Comparison of ENCODE assay signal across 19 cellular contexts in the genomic region with DNA sequence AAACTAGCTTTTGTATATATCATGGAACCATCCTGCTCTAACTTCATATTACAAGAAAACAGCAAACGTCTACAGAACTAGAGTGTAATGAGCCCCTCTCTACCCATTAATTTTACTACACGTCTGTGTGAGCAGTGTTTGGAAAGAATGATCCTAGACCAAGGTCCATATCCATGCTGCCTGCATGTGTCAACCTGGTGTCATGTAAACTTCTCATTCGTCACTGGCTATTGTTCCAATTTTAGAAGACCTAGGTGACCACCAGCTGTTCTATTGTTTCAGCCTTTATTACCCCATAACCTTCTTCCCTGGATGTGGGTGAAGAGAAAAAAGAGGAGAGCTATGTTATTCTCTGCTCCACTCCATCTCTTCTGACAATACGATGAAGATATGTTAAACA.
DNase-seq lines count a peak whose midpoint lies in the region; ATAC-seq, FAIRE-seq and TF ChIP-seq lines count a peak whose summit lies in the region.
"Had no signal": no experiment of that assay in that cellular context is flagged by ENCODE, and none has a peak within 500 bp of the region (broad histone marks: within the 10 kb centered on the region; RNA-seq: fewer than 3 reads in every experiment).

No MANE protein-coding gene starts in this region.

- peak overlapping the region; percentile 55 for H3K27ac Mint-ChIP-seq in activated T-helper 2 cell treated with anti-CD3 and anti-CD28 coated beads, Interferon-gamma antibody, Interleukin-2, Interleukin-4, amounts not matched to agents 10 μg/mL and 5 μg/mL and 100 μg/mL, durations not matched to agents 14 hours and 24 hours and 36 hours

- H3K4me3 Mint-ChIP-seq in activated T-helper 2 cell treated with anti-CD3 and anti-CD28 coated beads, Interferon-gamma antibody, Interleukin-2, Interleukin-4, amounts not matched to agents 10 μg/mL and 5 μg/mL and 100 μg/mL, durations not matched to agents 14 hours and 24 hours and 36 hours (ENCODE audit: low read depth) = peak overlapping the region; percentile 30

- H3K36me3 Mint-ChIP-seq in activated T-helper 2 cell treated with anti-CD3 and anti-CD28 coated beads, Interferon-gamma antibody, Interleukin-2, Interleukin-4, amounts not matched to agents 10 μg/mL and 5 μg/mL and 100 μg/mL, durations not matched to agents 14 hours and 24 hours and 36 hours (ENCODE audit: low read depth) = peaks cover 65% of the 10 kb centered on the region

- H3K9me3 ChIP-seq in cardiac muscle cell (ENCODE audit: low read depth) (no peaks in the 10 kb centered on the region), HepG2 (ENCODE audit: low read length) (no peaks in the 10 kb centered on the region), vagina (no peaks in the 10 kb centered on the region)

- POLR2A ChIA-PET in HepG2 (lab: Yijun Ruan, JAX) = interaction anchor here (0.6 kb wide), 1 partner anchor 17 kb away, joined by 5 read pairs; no protein-coding TSS in a partner anchor

- H3K9ac ChIP-seq in HepG2 (ENCODE audit: insufficient read depth, low read depth, low read length) = no peak overlapping the region

- no peaks in the 10 kb centered on the region for H3K27me3 Mint-ChIP-seq in activated T-helper 2 cell treated with anti-CD3 and anti-CD28 coated beads, Interferon-gamma antibody, Interleukin-2, Interleukin-4, amounts not matched to agents 10 μg/mL and 5 μg/mL and 100 μg/mL, durations not matched to agents 14 hours and 24 hours and 36 hours (ENCODE audit: low read depth)

- H4K20me1 ChIP-seq in HepG2 (ENCODE audit: insufficient read depth, low read length) = no peaks in the 10 kb centered on the region

- no peak overlapping the region for H2AFZ ChIP-seq in HepG2 (ENCODE audit: low read length)

- TF ChIP-seq RAD21 in HepG2 (CRISPR knock-in tag; IDR thresholded peaks at IDR 0.05) = no peak

- TF ChIP-seq POLR2A in HepG2 (IDR thresholded peaks at IDR 0.05; ENCODE audit: insufficient read depth in 1 of 2, low read depth in 2 of 2, low read length in 2 of 2) (no peak), vagina (IDR thresholded peaks at IDR 0.05) (no peak)

- H3K4me1 ChIP-seq in cardiac muscle cell (ENCODE audit: low read depth) (peaks cover 6% of the 10 kb centered on the region), HepG2 (ENCODE audit: insufficient read depth, low read length) (peaks cover 28% of the 10 kb centered on the region), vagina (no peaks in the 10 kb centered on the region)

- no TSS peak for BruUV-seq in HepG2 (replicated peaks; lab: Mats Ljungman, UMichigan)

- H3K79me2 ChIP-seq in HepG2 (ENCODE audit: insufficient read depth, low read length) = no peaks in the 10 kb centered on the region

- CTCF ChIA-PET in HepG2 (lab: Yijun Ruan, JAX; ENCODE audit: low intra/inter-chr PET ratio, low total read pairs) = no interaction called here

- H3K27ac ChIP-seq in cardiac muscle cell (peak overlapping the region; percentile 24), HepG2 (ENCODE audit: extremely low read length, insufficient read depth, low read length) (peak overlapping the region; percentile 33), vagina (no peak overlapping the region)

- DNase-seq in cardiac muscle cell (ENCODE audit: low read depth in 1 of 2, low spot score in 1 of 2) (no peak), left cardiac atrium (no peak), HepG2 (ENCODE audit: low spot score) (peak; percentile 57), urothelium cell line (ENCODE audit: low spot score) (no peak), vagina (ENCODE audit: extremely low spot score in 2 of 2) (no peak), mucosa of gallbladder (ENCODE audit: low spot score) (no peak)
- no peak for DNase-seq in activated T-helper 2 cell treated with anti-CD3 and anti-CD28 coated beads, Interferon-gamma antibody, Interleukin-2, Interleukin-4, amounts not matched to agents 10 μg/mL and 5 μg/mL and 100 μg/mL, durations not matched to agents 14 hours and 24 hours and 36 hours (ENCODE audit: low spot score)
- no peak for DNase-seq in stimulated activated naive CD8-positive, alpha-beta T cell treated with anti-CD3 and anti-CD28 coated beads, Interleukin-15, Interleukin-2, amounts not matched to agents 100 U/mL and 50 U/mL, for 24 hours
- DNase-seq: C1 segment of cervical spinal cord, GF-D8, Karpas-422, MM.1S, NCI-H1105 treated with DMSO at 0.1 percent for 48 hours, NCI-H187 treated with DMSO at 0.1 percent for 48 hours, NCI-H2171, NCI-H446, NCI-H748 treated with DMSO at 0.1 percent for 48 hours had no signal

- no peak for FAIRE-seq in HepG2 (lab: Jason Lieb, UNC)
- peak; percentile 68 for FAIRE-seq in urothelium cell line (lab: Jason Lieb, UNC)
- FAIRE-seq: A204.1, H54 had no signal

- no peak overlapping the region for H3K4me2 ChIP-seq in HepG2 (ENCODE audit: low read depth, low read length)

- 30% methylated on average over 4 of the region's 4 CpGs for WGBS in HepG2 (ENCODE audit: low lambda C conversion rate)

- ATAC-seq in left cardiac atrium = no peak
- ATAC-seq in HepG2 = peak; percentile 79
- ATAC-seq in stimulated activated naive CD8-positive, alpha-beta T cell treated with anti-CD3 and anti-CD28 coated beads, Interleukin-15, Interleukin-2, amounts not matched to agents 100 U/mL and 50 U/mL, for 24 hours = no peak

- H3K4me3 ChIP-seq in cardiac muscle cell = no peak overlapping the region
- no peak overlapping the region for H3K4me3 ChIP-seq in HepG2 (replicated peaks in 1 of 3; ENCODE audit: insufficient read depth in 1 of 3, low read depth in 2 of 3, low read length in 3 of 3)
- no peak overlapping the region for H3K4me3 ChIP-seq in vagina

- in situ Hi-C loops in HepG2 (cut with HindIII; ENCODE audit: extremely low pct_ligation_motif_present, low pct_unique_long_range_greater_than_20kb) = no loop called here

- intact Hi-C loops in left cardiac atrium (cut with DNase I) = no loop called here
- intact Hi-C loops in activated T-helper 2 cell treated with anti-CD3 and anti-CD28 coated beads, Interferon-gamma antibody, Interleukin-2, Interleukin-4, amounts not matched to agents 10 μg/mL and 5 μg/mL and 100 μg/mL, durations not matched to agents 14 hours and 24 hours and 36 hours (cut with micrococcal nuclease) = no loop called here
- intact Hi-C loops in HepG2 (cut with micrococcal nuclease; ENCODE audit: unreplicated experiment) = no loop called here
- intact Hi-C loops in vagina (cut with DNase I) = no loop called here

- TF ChIP-seq CTCF in cardiac muscle cell (IDR thresholded peaks at IDR 0.05; ENCODE audit: low read depth, low read length) (no peak), HepG2 (CRISPR knock-in tag; IDR thresholded peaks at IDR 0.05) (no peak), vagina (IDR thresholded peaks at IDR 0.05) (no peak)

- TF ChIP-seq EP300 in HepG2 (IDR thresholded peaks at IDR 0.05; ENCODE audit: low read depth in 2 of 2, low read length in 2 of 2) (peak in 1 of 2 experiments; percentile 31; a peak in 1 of 4 replicates), HepG2 (CRISPR knock-in tag; IDR thresholded peaks at IDR 0.05; ENCODE audit: borderline replicate concordance) (no peak)

- H3K27me3 ChIP-seq in cardiac muscle cell (no peaks in the 10 kb centered on the region), HepG2 (ENCODE audit: control insufficient read depth in 1 of 2, insufficient read depth in 2 of 2, low read length in 2 of 2) (no peaks in the 10 kb centered on the region), vagina (no peaks in the 10 kb centered on the region)

- H3K4me1 Mint-ChIP-seq in activated T-helper 2 cell treated with anti-CD3 and anti-CD28 coated beads, Interferon-gamma antibody, Interleukin-2, Interleukin-4, amounts not matched to agents 10 μg/mL and 5 μg/mL and 100 μg/mL, durations not matched to agents 14 hours and 24 hours and 36 hours (ENCODE audit: low read depth) = peaks cover 55% of the 10 kb centered on the region

- peaks cover 25% of the 10 kb centered on the region for H3K36me3 ChIP-seq in cardiac muscle cell
- no peaks in the 10 kb centered on the region; a peak in 1 of 5 replicates for H3K36me3 ChIP-seq in HepG2 (replicated peaks in 1 of 2; ENCODE audit: control insufficient read depth in 1 of 2, insufficient read depth in 2 of 2, low read length in 2 of 2)
- H3K36me3 ChIP-seq in vagina = no peaks in the 10 kb centered on the region

- H3K9me3 Mint-ChIP-seq in activated T-helper 2 cell treated with anti-CD3 and anti-CD28 coated beads, Interferon-gamma antibody, Interleukin-2, Interleukin-4, amounts not matched to agents 10 μg/mL and 5 μg/mL and 100 μg/mL, durations not matched to agents 14 hours and 24 hours and 36 hours = no peaks in the 10 kb centered on the region

TF ChIP-seq in HepG2, 621 proteins besides CTCF, POLR2A, EP300 and RAD21 (continues in another document):
- TF ChIP-seq MAFF (IDR thresholded peaks at IDR 0.05; ENCODE audit: low read depth, low read length) = no peak
- no peak for TF ChIP-seq FOSL2 (CRISPR knock-in tag; IDR thresholded peaks at IDR 0.05)
- no peak for TF ChIP-seq SMYD3 (CRISPR knock-in tag; IDR thresholded peaks at IDR 0.05)
- no peak for TF ChIP-seq E2F1 (CRISPR knock-in tag; IDR thresholded peaks at IDR 0.05)
- no peak for TF ChIP-seq HMG20A (CRISPR knock-in tag; IDR thresholded peaks at IDR 0.05; ENCODE audit: borderline replicate concordance)
- TF ChIP-seq, protein P1, sequence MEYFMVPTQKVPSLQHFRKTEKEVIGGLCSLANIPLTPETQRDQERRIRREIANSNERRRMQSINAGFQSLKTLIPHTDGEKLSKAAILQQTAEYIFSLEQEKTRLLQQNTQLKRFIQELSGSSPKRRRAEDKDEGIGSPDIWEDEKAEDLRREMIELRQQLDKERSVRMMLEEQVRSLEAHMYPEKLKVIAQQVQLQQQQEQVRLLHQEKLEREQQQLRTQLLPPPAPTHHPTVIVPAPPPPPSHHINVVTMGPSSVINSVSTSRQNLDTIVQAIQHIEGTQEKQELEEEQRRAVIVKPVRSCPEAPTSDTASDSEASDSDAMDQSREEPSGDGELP (IDR thresholded peaks at IDR 0.05; ENCODE audit: borderline replicate concordance, low read depth) = peak; percentile 83
- TF ChIP-seq EHMT2 (IDR thresholded peaks at IDR 0.05; ENCODE audit: borderline replicate concordance, low read depth, low read length) = no peak
- TF ChIP-seq CREB1 (IDR thresholded peaks at IDR 0.05) = peak; percentile 43
- TF ChIP-seq CREB1 (CRISPR knock-in tag; IDR thresholded peaks at IDR 0.05) = no peak
